In the genomic region with DNA sequence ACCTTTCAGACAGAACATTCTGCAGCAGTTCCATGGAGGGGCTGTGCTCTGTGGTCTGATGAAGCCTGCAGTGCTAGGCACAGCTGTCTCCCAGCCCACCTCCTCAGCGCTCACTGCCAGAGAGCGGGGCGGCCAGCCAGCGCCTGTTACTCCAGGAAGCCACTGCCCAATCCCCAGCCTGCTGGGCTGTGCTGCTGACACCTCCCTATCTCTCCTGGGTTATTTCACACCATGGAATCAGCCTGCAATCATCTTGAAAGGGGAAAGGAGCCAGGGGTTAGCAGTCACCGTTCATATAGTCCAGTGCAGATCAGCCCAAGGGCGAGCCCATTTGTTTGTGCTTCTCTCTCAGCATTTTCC, we compare ENCODE assay signal across 12 cellular contexts. TPM values are rescaled to one million over a fixed set of nuclear protein-coding genes. Genes with fewer than 3 reads are reported as not detected.
DNase-seq lines count a peak whose midpoint lies in the region; ATAC-seq, FAIRE-seq and TF ChIP-seq lines count a peak whose summit lies in the region.
"Had no signal": no experiment of that assay in that cellular context is flagged by ENCODE, and none has a peak within 500 bp of the region (broad histone marks: within the 10 kb centered on the region; RNA-seq: fewer than 3 reads in every experiment).

No MANE protein-coding gene starts in this region.

- no peak overlapping the region for H3K4me3 ChIP-seq in Loucy (ENCODE audit: low read length, poor library complexity, severe bottlenecking)
- H3K4me3 ChIP-seq in endocrine pancreas (ENCODE audit: control insufficient read depth, insufficient read depth, low read length), result peak overlapping the region; percentile 47
- H3K4me3 ChIP-seq in lower lobe of right lung, result peak overlapping the region; percentile 52
- H3K4me3 ChIP-seq in testis, result no peak overlapping the region

- H3K4me1 ChIP-seq in Loucy (ENCODE audit: insufficient read depth, low read length, poor library complexity, severe bottlenecking) (peaks cover 43% of the 10 kb centered on the region), endocrine pancreas (ENCODE audit: control insufficient read depth, insufficient read depth, low read length) (peaks cover 4% of the 10 kb centered on the region), lower lobe of right lung (peaks cover 38% of the 10 kb centered on the region), testis (no peaks in the 10 kb centered on the region)

- TF ChIP-seq CTCF in Loucy (conservative IDR thresholded peaks at IDR 0.05; ENCODE audit: low read length), result no peak
- no peak for TF ChIP-seq CTCF in lower lobe of right lung (IDR thresholded peaks at IDR 0.05)
- TF ChIP-seq CTCF in testis (IDR thresholded peaks at IDR 0.05), result no peak

- H3K36me3 ChIP-seq in Loucy (ENCODE audit: insufficient read depth, low read length) (no peaks in the 10 kb centered on the region), endocrine pancreas (ENCODE audit: control insufficient read depth, insufficient read depth, low read length) (no peaks in the 10 kb centered on the region), lower lobe of right lung (no peaks in the 10 kb centered on the region), testis (ENCODE audit: low read depth, missing control alignments) (no peaks in the 10 kb centered on the region)

- H3F3A ChIP-seq in Loucy (ENCODE audit: low read depth), result no peaks in the 10 kb centered on the region; the same call in 1 of the 2 replicates

- DNase-seq in lower lobe of right lung, result peak; percentile 75
- DNase-seq in testis, result peak; percentile 16
- no peak for DNase-seq in NCI-H187 treated with DMSO at 0.1 percent for 48 hours (lab: John Stamatoyannopoulos, UW)
- no peak for DNase-seq in NCI-H345 treated with DMSO at 0.1 percent for 48 hours (lab: John Stamatoyannopoulos, UW; ENCODE audit: unreplicated experiment)
- DNase-seq in GM12891 (ENCODE audit: insufficient read length, low spot score), result no peak
- DNase-seq: activated CD4-positive, alpha-beta memory T cell treated with anti-CD3 and anti-CD28 coated beads for 36 hours; NCI-H510A treated with DMSO at 0.1 percent for 48 hours; stimulated activated CD4-positive, alpha-beta T cell treated with anti-CD3 and anti-CD28 coated beads, Interleukin-2, amount 100 ng/mL, for 24 hours had no signal

- H3K9ac ChIP-seq in Loucy (ENCODE audit: low read depth, low read length, poor library complexity, severe bottlenecking), result no peak overlapping the region
- no peak overlapping the region for H3K9ac ChIP-seq in endocrine pancreas (ENCODE audit: control insufficient read depth, insufficient read depth, low read length)

- no peaks in the 10 kb centered on the region for H3K79me2 ChIP-seq in Loucy (ENCODE audit: insufficient read depth, low read length)

- no peaks in the 10 kb centered on the region for H3K9me2 ChIP-seq in Loucy (replicated peaks; ENCODE audit: low read depth, low read length)

- TF ChIP-seq POLR2A in testis (IDR thresholded peaks at IDR 0.05) (no peak), GM12891 (IDR thresholded peaks at IDR 0.05; ENCODE audit: low read depth, low read length) (no peak)

- H4K20me1 ChIP-seq in Loucy (ENCODE audit: insufficient read depth, low read length, poor library complexity, severe bottlenecking), result no peaks in the 10 kb centered on the region

- no peak overlapping the region for H3K4me2 ChIP-seq in Loucy (ENCODE audit: low read depth, low read length, poor library complexity, severe bottlenecking)

- ATAC-seq in lower lobe of right lung (peak; percentile 86 to 90), HG03097 (IDR thresholded peaks at IDR 0.05; ENCODE audit: low FRiP score, unreplicated experiment) (no peak)

- intact Hi-C loops in lower lobe of right lung (cut with DNase I), result no loop called here
- intact Hi-C loops in testis (cut with DNase I; ENCODE audit: low total_unique reads), result no loop called here

- H3K27me3 ChIP-seq in Loucy (ENCODE audit: insufficient read depth, low read length, poor library complexity, severe bottlenecking) (no peaks in the 10 kb centered on the region), endocrine pancreas (ENCODE audit: control insufficient read depth, insufficient read depth, low read length) (no peaks in the 10 kb centered on the region), lower lobe of right lung (ENCODE audit: low read depth) (no peaks in the 10 kb centered on the region), testis (no peaks in the 10 kb centered on the region)

- no peaks in the 10 kb centered on the region for H3K9me3 ChIP-seq in Loucy (ENCODE audit: insufficient read depth, low read depth, low read length)
- no peaks in the 10 kb centered on the region for H3K9me3 ChIP-seq in endocrine pancreas (ENCODE audit: control insufficient read depth, low read length)
- H3K9me3 ChIP-seq in lower lobe of right lung, result no peaks in the 10 kb centered on the region
- no peaks in the 10 kb centered on the region for H3K9me3 ChIP-seq in testis

- H2AFZ ChIP-seq in Loucy (ENCODE audit: low read length), result peak overlapping the region; percentile 68

- H3K27ac ChIP-seq in lower lobe of right lung (peak overlapping the region; percentile 59), testis (no peak overlapping the region)
- H3K27ac ChIP-seq: epithelial cell of prostate had no signal

- 35 to 51% methylated on average over 5 to 6 of the region's 6 CpGs for WGBS in testis, 2 donors

- no peak for FAIRE-seq in GM12891 (lab: Jason Lieb, UNC)

TF ChIP-seq in GM12891, 5 proteins besides CTCF, POLR2A, EP300 and RAD21:
- TF ChIP-seq POU2F2 (IDR thresholded peaks at IDR 0.05; ENCODE audit: low read depth, low read length) (no peak), PAX5 (IDR thresholded peaks at IDR 0.05; ENCODE audit: insufficient read depth, low read length, severe bottlenecking) (no peak), SPI1 (IDR thresholded peaks at IDR 0.05; ENCODE audit: low read depth, low read length) (no peak), TAF1 (IDR thresholded peaks at IDR 0.05; ENCODE audit: low read depth, low read length) (no peak), POLR2AphosphoS5 (IDR thresholded peaks at IDR 0.05; ENCODE audit: low read depth, low read length) (no peak)

RNA-seq across cellular contexts. Expression of gene NHSL1, which starts 46.3 kb away (rescaled TPM):
- total RNA-seq in lower lobe of right lung (63.7 TPM), testis (1 to 10 TPM; 2.5 to 2.6 TPM)
- 2.7 TPM for polyA plus RNA-seq in testis (ENCODE audit: insufficient read depth, low read depth, low replicate concordance)
- 0.09 TPM for polyA plus RNA-seq in GM12891 (2012; ENCODE audit: low read depth, missing spikeins)

Comparison
In these comparisons a context has a peak if more than half of its experiments do, and no peak if none do; other contexts are left out.
1. H3K4me3 ChIP-seq: peak in endocrine pancreas (single experiment) and lower lobe of right lung (single experiment); none in Loucy (single experiment) and testis (0 of 2).
2. DNase-seq: peak in lower lobe of right lung (single experiment) and testis (single experiment); none in NCI-H187 treated with DMSO at 0.1 percent for 48 hours (single experiment), NCI-H345 treated with DMSO at 0.1 percent for 48 hours (single experiment) and GM12891 (single experiment).
3. RNA of gene NHSL1, which starts 46.3 kb away (total RNA-seq): 63.7 TPM in lower lobe of right lung (single experiment); 2.5 to 2.6 TPM in testis; every median in the first group is over 10 times any median in the second.